ENCODE assay signal across 10 cellular contexts in genomic region chr16:88771294-88771772, GRCh38. TPM values are rescaled to one million over a fixed set of nuclear protein-coding genes. Genes with fewer than 3 reads are reported as not detected.
DNase-seq lines count a peak whose midpoint lies in the region; ATAC-seq, FAIRE-seq and TF ChIP-seq lines count a peak whose summit lies in the region.
"Had no signal": no experiment of that assay in that cellular context is flagged by ENCODE, and none has a peak within 500 bp of the region (broad histone marks: within the 10 kb centered on the region; RNA-seq: fewer than 3 reads in every experiment).

No MANE protein-coding gene starts in this region.

- H3K27ac Mint-ChIP-seq in natural killer cell = peak overlapping the region; percentile 82 to 85

- H3K4me1 ChIP-seq in cardiac muscle cell (ENCODE audit: low read depth) = peaks cover 73% of the 10 kb centered on the region
- H3K4me1 ChIP-seq in vagina = peaks cover 82% of the 10 kb centered on the region
- H3K4me1 ChIP-seq in BE2C = peaks cover 26% of the 10 kb centered on the region

- TF ChIP-seq CTCF in cardiac muscle cell (IDR thresholded peaks at IDR 0.05; ENCODE audit: low read depth, low read length) (no peak), bronchial epithelial cell (IDR thresholded peaks at IDR 0.05; ENCODE audit: insufficient read depth, low read length, severe bottlenecking) (no peak), natural killer cell (IDR thresholded peaks at IDR 0.05) (no peak), vagina (IDR thresholded peaks at IDR 0.05) (no peak), BE2C (IDR thresholded peaks at IDR 0.05; ENCODE audit: low read depth, low read length) (no peak)

- H3K27me3 ChIP-seq in cardiac muscle cell (no peaks in the 10 kb centered on the region), bronchial epithelial cell (ENCODE audit: control insufficient read depth, insufficient read depth, low read length) (no peaks in the 10 kb centered on the region), vagina (no peaks in the 10 kb centered on the region), BE2C (peaks cover 11% of the 10 kb centered on the region)

- ATAC-seq in natural killer cell = no peak

- no peaks in the 10 kb centered on the region for H3K36me3 ChIP-seq in cardiac muscle cell
- peaks cover 3% of the 10 kb centered on the region for H3K36me3 ChIP-seq in bronchial epithelial cell (ENCODE audit: control insufficient read depth, insufficient read depth, low read length)
- no peaks in the 10 kb centered on the region for H3K36me3 ChIP-seq in vagina
- no peaks in the 10 kb centered on the region for H3K36me3 ChIP-seq in BE2C

- H3K27me3 Mint-ChIP-seq in natural killer cell (ENCODE audit: low read depth in 2 of 2) = no peaks in the 10 kb centered on the region

- H3K9me3 ChIP-seq in cardiac muscle cell (ENCODE audit: low read depth) = no peaks in the 10 kb centered on the region
- no peaks in the 10 kb centered on the region for H3K9me3 ChIP-seq in vagina
- no peaks in the 10 kb centered on the region for H3K9me3 ChIP-seq in BE2C

- H3K4me3 ChIP-seq in cardiac muscle cell (no peak overlapping the region), bronchial epithelial cell (ENCODE audit: low read depth, low read length) (peak overlapping the region; percentile 2), vagina (no peak overlapping the region), BE2C (ENCODE audit: low read depth, low read length) (no peak overlapping the region)

- no peaks in the 10 kb centered on the region for H3K9me3 Mint-ChIP-seq in natural killer cell

- DNase-seq in cardiac muscle cell (ENCODE audit: low read depth in 1 of 2, low spot score in 1 of 2) (no peak), cardiac septum (ENCODE audit: low spot score) (no peak), bronchial epithelial cell (ENCODE audit: low read depth) (no peak), natural killer cell (no peak), vagina (ENCODE audit: extremely low spot score in 2 of 2) (no peak), OCI-M1 (lab: John Stamatoyannopoulos, UW) (no peak), BE2C (no peak), cerebellar cortex (ENCODE audit: low spot score) (no peak)
- DNase-seq: activated effector memory CD4-positive, alpha-beta T cell treated with anti-CD3 and anti-CD28 coated beads, Interleukin-2, amount 50 U/mL, for 16 hours; effector memory CD4-positive, alpha-beta T cell had no signal

- H3K27ac ChIP-seq in cardiac muscle cell (peak overlapping the region; percentile 85), vagina (peak overlapping the region; percentile 83)

- H3K4me3 Mint-ChIP-seq in natural killer cell = peak overlapping the region; percentile 75

- no peak for TF ChIP-seq POLR2A in vagina (IDR thresholded peaks at IDR 0.05)

- intact Hi-C loops in cardiac septum (cut with DNase I) = no loop called here
- intact Hi-C loops in natural killer cell (cut with micrococcal nuclease) = loop anchor here (2.0 kb wide), 1 partner anchor 13 kb away; the partner anchor contains the start of gene PIEZO1
- intact Hi-C loops in vagina (cut with DNase I) = no loop called here

- peaks cover 28 to 61% of the 10 kb centered on the region in 2 donors for H3K4me1 Mint-ChIP-seq in natural killer cell

- H3K36me3 Mint-ChIP-seq in natural killer cell = no peaks in the 10 kb centered on the region

- FAIRE-seq in bronchial epithelial cell (lab: Jason Lieb, UNC) = no peak

RNA-seq across cellular contexts. Expression of gene PIEZO1, which starts 13.7 kb away (rescaled TPM):
- total RNA-seq in cardiac muscle cell (54.5 and 121 TPM in 2 replicates), cardiac septum (20.4 TPM), bronchial epithelial cell (98.2 and 224 TPM in 2 replicates), natural killer cell (100 to 1,000 TPM; 172 to 197 (median 183) TPM), vagina (184 TPM)
- polyA plus RNA-seq in cardiac muscle cell = 32.7 and 49.2 TPM in 2 replicates
- 21.7 TPM for polyA plus RNA-seq in BE2C (2012; ENCODE audit: insufficient read depth, insufficient read length, low read depth)

RNA-seq across cellular contexts. Expression of gene CDT1, which starts 32.3 kb away (rescaled TPM):
- 24.5 and 29.6 TPM in 2 replicates for total RNA-seq in cardiac muscle cell
- 15.9 and 17.9 TPM in 2 replicates for polyA plus RNA-seq in cardiac muscle cell
- 0.46 TPM for total RNA-seq in cardiac septum
- total RNA-seq in bronchial epithelial cell = 0.26 TPM in 2 replicates
- total RNA-seq in natural killer cell = 1 to 10 TPM; 2.2 to 3.8 (median 2.6) TPM
- total RNA-seq in vagina = 10.8 TPM
- 27.8 TPM for polyA plus RNA-seq in BE2C (2012; ENCODE audit: insufficient read depth, insufficient read length, low read depth)

RNA-seq across cellular contexts. Expression of gene APRT, which starts 40.4 kb away (rescaled TPM):
- total RNA-seq in cardiac muscle cell (123 and 140 TPM in 2 replicates), cardiac septum (46.6 TPM), bronchial epithelial cell (153 and 154 TPM in 2 replicates), natural killer cell (100 to 1,000 TPM; 118 to 123 (median 120) TPM), vagina (134 TPM)
- 169 and 193 TPM in 2 replicates for polyA plus RNA-seq in cardiac muscle cell
- polyA plus RNA-seq in BE2C (2012; ENCODE audit: insufficient read depth, insufficient read length, low read depth) = 391 TPM
